In genomic region chrX:48676893-48677270, GRCh38 we compare ENCODE assay signal across 8 cellular contexts. TPM values are rescaled to one million over a fixed set of nuclear protein-coding genes. Genes with fewer than 3 reads are reported as not detected.
DNase-seq lines count a peak whose midpoint lies in the region; ATAC-seq and TF ChIP-seq lines count a peak whose summit lies in the region.

No MANE protein-coding gene starts in this region.

- TF ChIP-seq CTCF in GM12875 (IDR thresholded peaks at IDR 0.05; ENCODE audit: borderline replicate concordance, insufficient read depth, low read depth, low read length) (no peak), epithelial cell of esophagus (IDR thresholded peaks at IDR 0.05; ENCODE audit: insufficient read depth, low read depth, low read length, missing control alignments) (no peak), neural crest cell (conservative IDR thresholded peaks at IDR 0.05) (no peak), GM10248 (IDR thresholded peaks at IDR 0.05; ENCODE audit: control extremely low read depth, extremely low read depth, low read depth, missing control alignments) (no peak)

- DNase-seq in epithelial cell of esophagus (ENCODE audit: low read depth) = peak; percentile 4
- no peak for DNase-seq in neural crest cell (ENCODE audit: low read depth, low spot score)
- DNase-seq in NCI-H1436 (lab: John Stamatoyannopoulos, UW) = no peak
- no peak for DNase-seq in GM10248 (ENCODE audit: extremely low spot score)
- no peak for DNase-seq in AG08395 (ENCODE audit: low spot score)

- POLR2A ChIA-PET in GM10248 (lab: Yijun Ruan, JAX) = interaction anchor here (0.6 kb wide), 2 partner anchors 144 to 592 kb away, joined by 4 to 7 read pairs; no protein-coding TSS in a partner anchor

- H3K4me3 ChIP-seq in GM12875 (ENCODE audit: low read depth, low read length) (peak overlapping the region; percentile 83), epithelial cell of esophagus (ENCODE audit: low read length) (peak overlapping the region; percentile 64)

- H3K27ac Mint-ChIP-seq in neural crest cell (ENCODE audit: unreplicated experiment) = peak overlapping the region; percentile 44

- H3K27me3 Mint-ChIP-seq in neural crest cell (ENCODE audit: low read depth) = no peaks in the 10 kb centered on the region

- peak overlapping the region; percentile 97 for H3K4me3 Mint-ChIP-seq in neural crest cell

- CTCF ChIA-PET in GM10248 (lab: Yijun Ruan, JAX) = no interaction called here

- peak; percentile 11 for ATAC-seq in HG02610 (IDR thresholded peaks at IDR 0.05; ENCODE audit: unreplicated experiment)
- ATAC-seq in SK-N-SH treated with all-trans-retinoic acid at 6 μM for 48 hours = peak; percentile 45

- H3K36me3 Mint-ChIP-seq in neural crest cell (ENCODE audit: low read depth) = no peaks in the 10 kb centered on the region

- H3K4me1 Mint-ChIP-seq in neural crest cell = peaks cover 25% of the 10 kb centered on the region

- H3K9me3 Mint-ChIP-seq in neural crest cell = no peaks in the 10 kb centered on the region

TF ChIP-seq in SK-N-SH treated with all-trans-retinoic acid at 6 μM for 48 hours, 23 proteins besides CTCF, POLR2A, EP300 and RAD21:
- TF ChIP-seq GLIS3 (CRISPR knock-in tag; IDR thresholded peaks at IDR 0.05) = no peak
- no peak for TF ChIP-seq ZFP3 (CRISPR knock-in tag; IDR thresholded peaks at IDR 0.05)
- no peak for TF ChIP-seq SNAI2 (CRISPR knock-in tag; IDR thresholded peaks at IDR 0.05)
- no peak for TF ChIP-seq PATZ1 (CRISPR knock-in tag; IDR thresholded peaks at IDR 0.05; ENCODE audit: borderline replicate concordance)
- no peak for TF ChIP-seq CSDC2 (CRISPR knock-in tag; IDR thresholded peaks at IDR 0.05)
- TF ChIP-seq RARB (CRISPR knock-in tag; IDR thresholded peaks at IDR 0.05) = no peak
- no peak for TF ChIP-seq ZFP30 (CRISPR knock-in tag; IDR thresholded peaks at IDR 0.05)

RNA-seq across cellular contexts. Expression of gene WAS, which starts 6.7 kb away (rescaled TPM):
- 0.64 and 0.70 TPM in 2 replicates for total RNA-seq in neural crest cell

RNA-seq across cellular contexts. Expression of gene SUV39H1, which starts 19.7 kb away (rescaled TPM):
- 20.4 and 20.8 TPM in 2 replicates for total RNA-seq in neural crest cell
